Comparison of ENCODE assay signal across 14 cellular contexts in the genomic region with DNA sequence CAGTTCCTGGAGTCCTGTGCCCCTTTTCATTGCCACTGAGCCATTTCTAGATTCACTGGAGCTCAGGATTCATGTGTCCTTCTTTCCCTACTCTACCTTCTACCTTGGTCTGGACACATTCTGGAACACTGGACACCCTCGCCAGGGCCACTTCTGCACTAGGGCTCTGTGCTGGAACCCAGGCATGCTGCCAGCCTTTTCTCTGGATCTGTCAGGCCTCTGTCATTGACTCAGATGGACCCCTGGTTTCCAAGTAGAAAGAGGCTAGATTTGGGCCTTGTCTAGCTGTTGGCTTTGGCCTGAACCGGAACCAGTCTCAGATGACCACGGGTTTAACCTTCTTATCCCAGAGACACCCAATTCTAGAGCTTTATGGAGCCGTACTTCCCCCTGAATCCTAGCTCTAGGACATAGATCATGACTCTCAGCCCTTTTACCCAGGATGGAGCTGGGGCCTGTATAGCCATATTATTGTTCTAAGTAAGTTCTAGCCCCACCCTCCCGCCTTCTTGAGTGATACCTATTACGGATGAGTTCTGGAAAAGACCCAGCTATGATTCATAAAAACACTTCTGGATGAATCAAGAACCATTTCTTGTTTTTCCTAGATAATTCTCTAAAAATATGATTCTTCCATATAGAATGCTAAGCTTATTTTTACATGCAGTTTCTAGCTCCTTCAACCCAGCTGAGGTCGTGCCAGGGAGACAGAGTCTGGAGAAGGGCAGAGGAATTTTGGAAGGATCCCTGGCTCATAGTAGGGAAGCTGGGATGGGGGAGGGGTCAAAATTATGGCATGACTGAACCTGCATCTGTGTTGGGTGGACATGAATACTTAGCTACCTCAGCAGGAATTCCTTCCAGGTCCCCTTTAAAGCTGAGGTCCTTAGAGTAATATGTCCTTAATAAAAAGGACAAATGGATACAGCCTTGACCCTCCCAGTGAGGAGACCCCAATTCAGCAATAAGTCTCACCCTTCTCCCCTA. TPM values are rescaled to one million over a fixed set of nuclear protein-coding genes. Genes with fewer than 3 reads are reported as not detected.
DNase-seq lines count a peak whose midpoint lies in the region; TF ChIP-seq lines count a peak whose summit lies in the region.
"Had no signal": no experiment of that assay in that cellular context is flagged by ENCODE, and none has a peak within 500 bp of the region (broad histone marks: within the 10 kb centered on the region; RNA-seq: fewer than 3 reads in every experiment).

No MANE protein-coding gene starts in this region.

- H4K91ac ChIP-seq in neuronal stem cell (ENCODE audit: low read depth, low read length, poor library complexity), result no peak overlapping the region

- intact Hi-C loops in PC-9 (cut with micrococcal nuclease; ENCODE audit: unreplicated experiment), result loop anchor here (2.0 kb wide), 1 partner anchor 33 kb away; no protein-coding TSS in a partner anchor

- peak overlapping the region; percentile 81; the same call in 1 of the 2 replicates for H3K4me2 ChIP-seq in PC-9
- no peak overlapping the region for H3K4me2 ChIP-seq in neuronal stem cell (ENCODE audit: insufficient read depth, low read length, poor library complexity, severe bottlenecking)

- TF ChIP-seq CTCF in PC-9 (conservative IDR thresholded peaks at IDR 0.05) (no peak), GM10248 (IDR thresholded peaks at IDR 0.05; ENCODE audit: control extremely low read depth, extremely low read depth, low read depth, missing control alignments) (no peak)

- H2BK120ac ChIP-seq in neuronal stem cell (ENCODE audit: low read depth, low read length), result no peak overlapping the region

- POLR2A ChIA-PET in PC-9 (lab: Charles Lee; ENCODE audit: unreplicated experiment) (interaction anchor here (0.6 to 1.5 kb wide), 4 partner anchors 41 to 168 kb away, joined by 3 to 8 read pairs (median 4); a partner anchor contains a TSS), GM10248 (lab: Yijun Ruan, JAX) (interaction anchor here (1.2 to 1.7 kb wide), 2 partner anchors 40 to 41 kb away, joined by 3 to 6 read pairs; a partner anchor contains a TSS)

- H3K27ac ChIP-seq in PC-9 (no peak overlapping the region), epithelial cell of prostate (peak overlapping the region; percentile 94), neuronal stem cell (replicated peaks; ENCODE audit: low read length) (no peak overlapping the region)
- H3K27ac ChIP-seq: left lung had no signal

- no peak overlapping the region for H2BK12ac ChIP-seq in neuronal stem cell (ENCODE audit: low read length)

- H3K9me3 ChIP-seq in PC-9 (ENCODE audit: insufficient read depth, low read depth), result no peaks in the 10 kb centered on the region
- H3K9me3 ChIP-seq in neuronal stem cell (replicated peaks in 1 of 2; ENCODE audit: control insufficient read depth in 2 of 2, insufficient read depth in 1 of 2, low read depth in 1 of 2, low read length in 2 of 2), result peaks cover 1 to 5% of the 10 kb centered on the region in 2 donors
- H3K9me3 ChIP-seq: Caco-2, left lung had no signal

- no peak overlapping the region for H3K9ac ChIP-seq in neuronal stem cell (ENCODE audit: low read depth, low read length, poor library complexity)

- CTCF ChIA-PET in PC-9 (lab: Charles Lee), result interaction anchor here (0.5 to 0.6 kb wide), 3 partner anchors 43 to 73 kb away, joined by 3 to 6 read pairs (median 5); no protein-coding TSS in a partner anchor
- CTCF ChIA-PET in GM10248 (lab: Yijun Ruan, JAX), result interaction anchor here (0.8 to 5.4 kb wide), 9 partner anchors 8 to 117 kb away, joined by 3 to 39 read pairs (median 4); a partner anchor contains a TSS

- H4K8ac ChIP-seq in neuronal stem cell (ENCODE audit: low read depth, low read length), result no peak overlapping the region

- H3K9me2 ChIP-seq in PC-9 (ENCODE audit: insufficient read depth), result no peaks in the 10 kb centered on the region

- H3K79me1 ChIP-seq in neuronal stem cell (ENCODE audit: low read depth, low read length), result peaks cover 2% of the 10 kb centered on the region

- H3K27me3 ChIP-seq in PC-9 (ENCODE audit: insufficient read depth, low read depth) (no peaks in the 10 kb centered on the region), neuronal stem cell (ENCODE audit: control insufficient read depth in 3 of 3, insufficient read depth in 3 of 3, low read depth in 1 of 3, low read length in 3 of 3) (peaks cover 10 to 27% (median 12%) of the 10 kb centered on the region in 3 experiments)

- H3K4me3 ChIP-seq in PC-9 (no peak overlapping the region), neuronal stem cell (ENCODE audit: low read length in 2 of 2) (no peak overlapping the region)

- no peak overlapping the region for H2AFZ ChIP-seq in PC-9
- H2AFZ ChIP-seq in neuronal stem cell (ENCODE audit: low read length), result no peak overlapping the region

- BruUV-seq in PC-9 (replicated peaks; lab: Mats Ljungman, UMichigan), result no TSS peak

- no peak overlapping the region for H2BK5ac ChIP-seq in neuronal stem cell (ENCODE audit: low read length)

- H3K18ac ChIP-seq in neuronal stem cell (ENCODE audit: low read length), result no peak overlapping the region

- H3K79me2 ChIP-seq in PC-9 (ENCODE audit: low read depth), result no peaks in the 10 kb centered on the region

- DNase-seq in EL (peak; percentile 44), PC-9 (no peak), epithelial cell of prostate (ENCODE audit: low read depth, low spot score) (peak; percentile 72), neuronal stem cell (ENCODE audit: low spot score) (no peak), GM10248 (ENCODE audit: extremely low spot score) (no peak), NCI-H187 treated with DMSO at 0.1 percent for 48 hours (lab: John Stamatoyannopoulos, UW) (no peak), AML-193 (lab: John Stamatoyannopoulos, UW) (no peak)
- DNase-seq in activated CD4-positive, alpha-beta T cell treated with anti-CD3 and anti-CD28 coated beads for 48 hours, result no peak
- DNase-seq: Caco-2; head of caudate nucleus; KG1; left lung; NK-92 treated with Interleukin-12 subunit alpha and Interleukin-12 subunit beta, amount 100 ng/mL, for 24 hours had no signal

- H3K36me3 ChIP-seq in PC-9 (ENCODE audit: low read depth) (no peaks in the 10 kb centered on the region), neuronal stem cell (replicated peaks in 1 of 2; ENCODE audit: control insufficient read depth in 2 of 2, insufficient read depth in 2 of 2, low read length in 2 of 2) (no peaks in the 10 kb centered on the region)
- H3K36me3 ChIP-seq: left lung had no signal

- H3K14ac ChIP-seq in neuronal stem cell (ENCODE audit: low read length), result no peak overlapping the region

- 0 out of 2 replicates have a peak, but pooled peaks cover 3% of the 10 kb centered on the region for H3F3A ChIP-seq in PC-9 (ENCODE audit: insufficient read depth, low read depth)

- H3K4me1 ChIP-seq in PC-9 (replicated peaks; ENCODE audit: insufficient read depth) (peaks cover 12% of the 10 kb centered on the region), neuronal stem cell (ENCODE audit: control insufficient read depth in 2 of 2, insufficient read depth in 1 of 2, low read depth in 1 of 2, low read length in 2 of 2) (peaks cover 11 to 26% of the 10 kb centered on the region in 2 donors)
- H3K4me1 ChIP-seq: Caco-2 had no signal

- no peak overlapping the region for H3K23ac ChIP-seq in neuronal stem cell (ENCODE audit: low read depth, low read length, poor library complexity)

- peak overlapping the region; percentile 78 for H2AK5ac ChIP-seq in neuronal stem cell (ENCODE audit: low read depth, low read length)

- H3K4ac ChIP-seq in neuronal stem cell (ENCODE audit: low read length), result no peak overlapping the region

- no peaks in the 10 kb centered on the region for H4K20me1 ChIP-seq in PC-9 (ENCODE audit: insufficient read depth)

- no CpG with 5 or more reads among the region's 7 CpGs for WGBS in neuronal stem cell (ENCODE audit: extremely low coverage in 2 of 2, insufficient read length in 2 of 2, insufficient replicate concordance in 1 of 2), 2 donors

- H2BK15ac ChIP-seq in neuronal stem cell (ENCODE audit: low read length), result no peak overlapping the region

RNA-seq across cellular contexts. Expression of a gene that starts 1.1 kb away (rescaled TPM):
- total RNA-seq in PC-9 (2021), result 31.9 and 53.4 TPM in 2 replicates
- polyA plus RNA-seq in neuronal stem cell (2013, experiment 1 of 2), result 9.9 TPM
- polyA plus RNA-seq in neuronal stem cell (2013, experiment 2 of 2), result 11.1 TPM

RNA-seq across cellular contexts. Expression of a gene that starts 4.5 kb away (rescaled TPM):
- 15.2 and 23.2 TPM in 2 replicates for total RNA-seq in PC-9 (2021)
- 5.1 TPM for polyA plus RNA-seq in neuronal stem cell (2013, experiment 1 of 2)
- 4.3 TPM for polyA plus RNA-seq in neuronal stem cell (2013, experiment 2 of 2)

RNA-seq across cellular contexts. Expression of a gene that starts 8.6 kb away (rescaled TPM):
- total RNA-seq in PC-9 (2021), result 17.0 and 20.7 TPM in 2 replicates
- polyA plus RNA-seq in neuronal stem cell (2013, experiment 1 of 2), result 0.70 TPM
- 0.72 TPM for polyA plus RNA-seq in neuronal stem cell (2013, experiment 2 of 2)
- polyA plus RNA-seq: neural cell had no signal

RNA-seq across cellular contexts. Expression of a gene that starts 15.1 kb away (rescaled TPM):
- total RNA-seq in PC-9 (2021), result not detected in 2 replicates
- polyA plus RNA-seq in neuronal stem cell (2013, experiment 1 of 2), result not detected
- polyA plus RNA-seq in neuronal stem cell (2013, experiment 2 of 2), result not detected
- total RNA-seq: Caco-2, left lung had no signal
- polyA plus RNA-seq: neural cell had no signal

RNA-seq across cellular contexts. Expression of a gene that starts 18.4 kb away (rescaled TPM):
- total RNA-seq in PC-9 (2021), result 0.50 TPM in 1 of 2 replicates, not detected in the other
- polyA plus RNA-seq in neuronal stem cell (2013, experiment 1 of 2), result 0.06 TPM
- 0.01 TPM for polyA plus RNA-seq in neuronal stem cell (2013, experiment 2 of 2)
- total RNA-seq: Caco-2, left lung had no signal
- polyA plus RNA-seq: neural cell had no signal

Comparison
In these comparisons a context has a peak if more than half of its experiments do, and no peak if none do; other contexts are left out.
1. DNase-seq: peak in EL (single experiment) and epithelial cell of prostate (single experiment); none in PC-9 (0 of 2), neuronal stem cell (single experiment), GM10248 (single experiment), NCI-H187 treated with DMSO at 0.1 percent for 48 hours (single experiment), AML-193 (0 of 2) and activated CD4-positive, alpha-beta T cell treated with anti-CD3 and anti-CD28 coated beads for 48 hours (single experiment).